In the genomic region with DNA sequence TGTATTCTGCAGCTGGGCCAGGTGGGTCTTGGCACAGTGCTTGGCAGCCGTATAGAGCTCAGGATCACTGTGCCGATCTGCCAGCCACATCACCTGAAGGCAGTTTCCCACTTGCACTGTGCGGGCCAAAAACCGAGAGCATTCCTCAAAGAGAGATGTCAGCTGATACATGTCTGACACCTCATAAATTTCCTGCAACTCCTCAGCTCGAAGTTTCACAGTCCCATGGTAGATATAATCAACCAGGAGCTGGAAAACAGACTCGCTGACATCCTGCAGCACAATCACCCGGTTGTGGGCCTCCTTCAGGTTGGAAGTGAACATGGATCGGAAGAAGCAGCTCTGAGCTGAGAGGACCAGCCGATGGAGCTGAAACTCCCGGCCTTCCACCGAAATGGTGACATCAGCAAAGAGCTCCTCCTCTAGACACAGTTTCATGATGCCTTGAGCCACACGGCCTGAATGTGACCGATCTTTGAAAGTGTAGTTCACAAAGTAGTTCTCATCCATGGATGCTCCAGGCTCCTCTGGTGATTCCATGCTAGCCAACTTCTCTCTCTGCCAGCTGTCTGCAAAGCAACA, we compare ENCODE assay signal across 8 cellular contexts. TPM values are rescaled to one million over a fixed set of nuclear protein-coding genes. Genes with fewer than 3 reads are reported as not detected.
DNase-seq lines count a peak whose midpoint lies in the region; ATAC-seq and TF ChIP-seq lines count a peak whose summit lies in the region.

No MANE protein-coding gene starts in this region.

- H3K36me3 ChIP-seq in suprapubic skin, result peaks cover 53% of the 10 kb centered on the region

- peak overlapping the region; percentile 65 for H3K27ac Mint-ChIP-seq in activated naive CD4-positive, alpha-beta T cell treated with anti-CD3 and anti-CD28 coated beads, Interleukin-2, amount 10 ng/mL, durations not matched to agents 7 days and 5 days
- H3K27ac Mint-ChIP-seq in activated T-helper 2 cell treated with anti-CD3 and anti-CD28 coated beads, Interferon-gamma antibody, Interleukin-2, Interleukin-4, amounts not matched to agents 10 μg/mL and 5 μg/mL and 100 μg/mL, durations not matched to agents 14 hours and 24 hours and 36 hours, result peak overlapping the region; percentile 98
- H3K27ac Mint-ChIP-seq in immature natural killer cell, result peak overlapping the region in 5 of 6 donors; percentile 53 to 100 (median 94)

- peaks cover 55% of the 10 kb centered on the region for H3K36me3 Mint-ChIP-seq in activated naive CD4-positive, alpha-beta T cell treated with anti-CD3 and anti-CD28 coated beads, Interleukin-2, amount 10 ng/mL, durations not matched to agents 7 days and 5 days
- peaks cover 74% of the 10 kb centered on the region for H3K36me3 Mint-ChIP-seq in activated T-helper 2 cell treated with anti-CD3 and anti-CD28 coated beads, Interferon-gamma antibody, Interleukin-2, Interleukin-4, amounts not matched to agents 10 μg/mL and 5 μg/mL and 100 μg/mL, durations not matched to agents 14 hours and 24 hours and 36 hours (ENCODE audit: low read depth)
- H3K36me3 Mint-ChIP-seq in immature natural killer cell, result peaks cover 10 to 22% (median 12%) of the 10 kb centered on the region in 3 donors

- WGBS in suprapubic skin, result 24% methylated on average over 10 of the region's 13 CpGs

- H3K4me1 ChIP-seq in suprapubic skin, result peaks cover 48% of the 10 kb centered on the region

- no peaks in the 10 kb centered on the region for H3K27me3 Mint-ChIP-seq in activated naive CD4-positive, alpha-beta T cell treated with anti-CD3 and anti-CD28 coated beads, Interleukin-2, amount 10 ng/mL, durations not matched to agents 7 days and 5 days
- H3K27me3 Mint-ChIP-seq in activated T-helper 2 cell treated with anti-CD3 and anti-CD28 coated beads, Interferon-gamma antibody, Interleukin-2, Interleukin-4, amounts not matched to agents 10 μg/mL and 5 μg/mL and 100 μg/mL, durations not matched to agents 14 hours and 24 hours and 36 hours (ENCODE audit: low read depth), result no peaks in the 10 kb centered on the region
- H3K27me3 Mint-ChIP-seq in immature natural killer cell (ENCODE audit: low read depth in 3 of 3), result peaks cover 6 to 10% (median 7%) of the 10 kb centered on the region in 3 donors

- no peaks in the 10 kb centered on the region for H3K27me3 ChIP-seq in suprapubic skin

- H3K9me3 Mint-ChIP-seq in activated naive CD4-positive, alpha-beta T cell treated with anti-CD3 and anti-CD28 coated beads, Interleukin-2, amount 10 ng/mL, durations not matched to agents 7 days and 5 days, result no peaks in the 10 kb centered on the region
- H3K9me3 Mint-ChIP-seq in activated T-helper 2 cell treated with anti-CD3 and anti-CD28 coated beads, Interferon-gamma antibody, Interleukin-2, Interleukin-4, amounts not matched to agents 10 μg/mL and 5 μg/mL and 100 μg/mL, durations not matched to agents 14 hours and 24 hours and 36 hours, result no peaks in the 10 kb centered on the region
- no peaks in the 10 kb centered on the region for H3K9me3 Mint-ChIP-seq in immature natural killer cell

- intact Hi-C loops in activated T-helper 2 cell treated with anti-CD3 and anti-CD28 coated beads, Interferon-gamma antibody, Interleukin-2, Interleukin-4, amounts not matched to agents 10 μg/mL and 5 μg/mL and 100 μg/mL, durations not matched to agents 14 hours and 24 hours and 36 hours (cut with micrococcal nuclease), result loop anchor here (1.0 to 10.0 kb wide), 2 partner anchors 11 to 267 kb away; a partner anchor contains a TSS
- intact Hi-C loops in left colon (cut with DNase I, micrococcal nuclease), result no loop called here

- CTCF ChIA-PET in activated naive CD4-positive, alpha-beta T cell treated with anti-CD3 and anti-CD28 coated beads, Interleukin-2, amount 10 ng/mL, durations not matched to agents 7 days and 5 days (lab: Charles Lee), result interaction anchor here (0.7 to 1.9 kb wide), 2 partner anchors 8 to 24 kb away, joined by 3 to 5 read pairs; no protein-coding TSS in a partner anchor

- peak overlapping the region; percentile 96 for H3K4me3 Mint-ChIP-seq in activated naive CD4-positive, alpha-beta T cell treated with anti-CD3 and anti-CD28 coated beads, Interleukin-2, amount 10 ng/mL, durations not matched to agents 7 days and 5 days
- H3K4me3 Mint-ChIP-seq in activated T-helper 2 cell treated with anti-CD3 and anti-CD28 coated beads, Interferon-gamma antibody, Interleukin-2, Interleukin-4, amounts not matched to agents 10 μg/mL and 5 μg/mL and 100 μg/mL, durations not matched to agents 14 hours and 24 hours and 36 hours (ENCODE audit: low read depth), result peak overlapping the region; percentile 100
- peak overlapping the region; percentile 98 to 100 (median 100) for H3K4me3 Mint-ChIP-seq in immature natural killer cell

- H3K27ac ChIP-seq in suprapubic skin, result peak overlapping the region; percentile 86

- H3K9me3 ChIP-seq in suprapubic skin, result no peaks in the 10 kb centered on the region

- peaks cover 45% of the 10 kb centered on the region for H3K4me1 Mint-ChIP-seq in activated naive CD4-positive, alpha-beta T cell treated with anti-CD3 and anti-CD28 coated beads, Interleukin-2, amount 10 ng/mL, durations not matched to agents 7 days and 5 days
- H3K4me1 Mint-ChIP-seq in activated T-helper 2 cell treated with anti-CD3 and anti-CD28 coated beads, Interferon-gamma antibody, Interleukin-2, Interleukin-4, amounts not matched to agents 10 μg/mL and 5 μg/mL and 100 μg/mL, durations not matched to agents 14 hours and 24 hours and 36 hours (ENCODE audit: low read depth), result peaks cover 25% of the 10 kb centered on the region
- H3K4me1 Mint-ChIP-seq in immature natural killer cell, result peaks cover 38 to 54% of the 10 kb centered on the region in 2 donors

- no peak for DNase-seq in activated naive CD4-positive, alpha-beta T cell treated with anti-CD3 and anti-CD28 coated beads, Interleukin-2, amount 10 ng/mL, durations not matched to agents 7 days and 5 days
- no peak for DNase-seq in activated naive CD4-positive, alpha-beta T cell treated with anti-CD3 and anti-CD28 coated beads, Interleukin-2, amount 50 U/mL, for 16 hours
- DNase-seq in activated T-helper 2 cell treated with anti-CD3 and anti-CD28 coated beads, Interferon-gamma antibody, Interleukin-2, Interleukin-4, amounts not matched to agents 10 μg/mL and 5 μg/mL and 100 μg/mL, durations not matched to agents 14 hours and 24 hours and 36 hours (ENCODE audit: low spot score), result no peak
- no peak for DNase-seq in immature natural killer cell
- DNase-seq in suprapubic skin (ENCODE audit: low spot score in 2 of 2), result no peak
- no peak for DNase-seq in NCI-H2081 (lab: John Stamatoyannopoulos, UW)
- no peak for DNase-seq in hippocampal formation (lab: John Stamatoyannopoulos, UW)
- no peak for DNase-seq in left colon

- H3K4me3 ChIP-seq in suprapubic skin, result peak overlapping the region; percentile 89

- TF ChIP-seq CTCF in suprapubic skin (IDR thresholded peaks at IDR 0.05), result no peak

- no peak for TF ChIP-seq POLR2A in suprapubic skin (IDR thresholded peaks at IDR 0.05)

- ATAC-seq in left colon, result no peak

- TF ChIP-seq EP300 in suprapubic skin (IDR thresholded peaks at IDR 0.05), result no peak

RNA-seq across cellular contexts. Expression of a gene that starts 1.2 kb away (rescaled TPM):
- 14.2 and 15.3 TPM in 2 replicates for total RNA-seq in activated T-helper 2 cell treated with anti-CD3 and anti-CD28 coated beads, Interferon-gamma antibody, Interleukin-2, Interleukin-4, amounts not matched to agents 10 μg/mL and 5 μg/mL and 100 μg/mL, durations not matched to agents 14 hours and 24 hours and 36 hours
- polyA plus RNA-seq in immature natural killer cell, result 10 to 100 TPM; 40.2 to 60.8 (median 49.1) TPM
- 10 to 100 TPM; 18.4 to 32.2 (median 21.2) TPM for total RNA-seq in suprapubic skin
- total RNA-seq in left colon, result 10 to 100 TPM; 11.7 to 14.9 TPM

RNA-seq across cellular contexts. Expression of a gene that starts 1.3 kb away (rescaled TPM):
- total RNA-seq in activated T-helper 2 cell treated with anti-CD3 and anti-CD28 coated beads, Interferon-gamma antibody, Interleukin-2, Interleukin-4, amounts not matched to agents 10 μg/mL and 5 μg/mL and 100 μg/mL, durations not matched to agents 14 hours and 24 hours and 36 hours, result 132 and 142 TPM in 2 replicates
- polyA plus RNA-seq in immature natural killer cell, result 100 to 1,000 TPM; 108 to 157 (median 143) TPM
- total RNA-seq in suprapubic skin (10 to 100 TPM; 41.3 to 79.5 (median 62.5) TPM), left colon (100 to 1,000 TPM; 180 to 246 TPM)

RNA-seq across cellular contexts. Expression of a gene that starts 8.9 kb away (rescaled TPM):
- total RNA-seq in activated T-helper 2 cell treated with anti-CD3 and anti-CD28 coated beads, Interferon-gamma antibody, Interleukin-2, Interleukin-4, amounts not matched to agents 10 μg/mL and 5 μg/mL and 100 μg/mL, durations not matched to agents 14 hours and 24 hours and 36 hours, result 0.25 and 0.39 TPM in 2 replicates
- polyA plus RNA-seq in immature natural killer cell, result not detected
- total RNA-seq in suprapubic skin (1 to 10 TPM in 2 of 4 donors, under 1 TPM in 1, not detected in 1; 0.72 to 2.3 (median 1.7) TPM), left colon (under 1 TPM in 1 of 2 donors, not detected in 1; 0.42 TPM)

RNA-seq across cellular contexts. Expression of a gene that starts 12.2 kb away (rescaled TPM):
- total RNA-seq in activated T-helper 2 cell treated with anti-CD3 and anti-CD28 coated beads, Interferon-gamma antibody, Interleukin-2, Interleukin-4, amounts not matched to agents 10 μg/mL and 5 μg/mL and 100 μg/mL, durations not matched to agents 14 hours and 24 hours and 36 hours, result 50.7 and 53.9 TPM in 2 replicates
- polyA plus RNA-seq in immature natural killer cell, result 100 to 1,000 TPM in 1 of 3 donors, 10 to 100 TPM in 2; 62.2 to 117 (median 80.2) TPM
- 10 to 100 TPM; 63.2 to 81.4 (median 71.6) TPM for total RNA-seq in suprapubic skin
- 10 to 100 TPM; 28.9 to 29.5 TPM for total RNA-seq in left colon

RNA-seq across cellular contexts. Expression of a gene that starts 16.7 kb away (rescaled TPM):
- total RNA-seq in activated T-helper 2 cell treated with anti-CD3 and anti-CD28 coated beads, Interferon-gamma antibody, Interleukin-2, Interleukin-4, amounts not matched to agents 10 μg/mL and 5 μg/mL and 100 μg/mL, durations not matched to agents 14 hours and 24 hours and 36 hours, result 0.21 and 0.30 TPM in 2 replicates
- under 1 TPM in 1 of 3 donors, not detected in 2; 0.24 TPM for polyA plus RNA-seq in immature natural killer cell
- total RNA-seq in suprapubic skin (1 to 10 TPM in 2 of 4 donors, under 1 TPM in 2; 0.76 to 1.9 (median 1.4) TPM), left colon (under 1 TPM; 0.34 to 0.53 TPM)
